In genomic region chr12:91111366-91112321, GRCh38 we compare ENCODE assay signal across 8 cellular contexts. TPM values are rescaled to one million over a fixed set of nuclear protein-coding genes. Genes with fewer than 3 reads are reported as not detected.
DNase-seq lines count a peak whose midpoint lies in the region; ATAC-seq and TF ChIP-seq lines count a peak whose summit lies in the region.

TSS of gene LUM (minus strand) at chr12:91111494. CDS start at chr12:91108979, 2,515 bp downstream.

- TF ChIP-seq POLR2A in HCT116 (IDR thresholded peaks at IDR 0.05; ENCODE audit: borderline replicate concordance, extremely low read depth, insufficient read depth, insufficient read length) (no peak), body of pancreas (IDR thresholded peaks at IDR 0.05) (no peak)

- H3K27ac ChIP-seq in HCT116 (ENCODE audit: low read depth, low read length) (no peak within 1 kb of the TSS), body of pancreas (no peak within 1 kb of the TSS), left lung (peak within 1 kb of the TSS; percentile 57 to 67), stomach smooth muscle (ENCODE audit: low read length) (no peak within 1 kb of the TSS)

- CTCF ChIA-PET in HCT116 (lab: Charles Lee) = interaction anchor here (1.2 kb wide), 1 partner anchor 215 kb away, joined by 3 read pairs; no protein-coding TSS in a partner anchor

- no peaks in the 10 kb centered on the region for H3K27me3 ChIP-seq in HCT116 (ENCODE audit: insufficient read depth, low read length)
- H3K27me3 ChIP-seq in body of pancreas = no peaks in the 10 kb centered on the region
- no peaks in the 10 kb centered on the region for H3K27me3 ChIP-seq in left lung
- no peaks in the 10 kb centered on the region for H3K27me3 ChIP-seq in stomach smooth muscle (ENCODE audit: control insufficient read depth in 1 of 2, insufficient read depth in 2 of 2, low read length in 2 of 2)

- no peak for DNase-seq in HCT116 (ENCODE audit: low read depth, low spot score)
- peak in 2 of 4 donors; percentile 18 to 35 for DNase-seq in body of pancreas
- peak in 1 of 2 donors; percentile 61 for DNase-seq in left lung
- no peak for DNase-seq in activated CD8-positive, alpha-beta memory T cell treated with anti-CD3 and anti-CD28 coated beads, Interleukin-2, amount 50 U/mL, for 48 hours
- no peak for DNase-seq in hippocampal formation (lab: John Stamatoyannopoulos, UW)

- H3K4me1 ChIP-seq in HCT116 (ENCODE audit: control insufficient read depth in 1 of 2, insufficient read depth in 2 of 2, low read length in 2 of 2) = no peaks in the 10 kb centered on the region
- H3K4me1 ChIP-seq in body of pancreas = no peaks in the 10 kb centered on the region
- H3K4me1 ChIP-seq in left lung = no peaks in the 10 kb centered on the region
- no peaks in the 10 kb centered on the region for H3K4me1 ChIP-seq in stomach smooth muscle (ENCODE audit: control insufficient read depth, insufficient read depth, low read length)

- H3K9ac ChIP-seq in HCT116 (ENCODE audit: low read length) (no peak within 1 kb of the TSS), stomach smooth muscle (ENCODE audit: low read length in 2 of 2) (peak within 1 kb of the TSS in 1 of 2 donors; percentile 47)

- no peak for TF ChIP-seq RAD21 in HCT116 (IDR thresholded peaks at IDR 0.05; ENCODE audit: low read depth)

- BruUV-seq in HCT116 (replicated peaks; lab: Mats Ljungman, UMichigan) = no TSS peak

- WGBS in body of pancreas, 2 donors = 26 to 33% methylated on average over 7 of the region's 7 CpGs

- RAD21 ChIA-PET in HCT116 (lab: Charles Lee; ENCODE audit: low non-redundant PET in 1 of 2, low total read pairs in 2 of 2, uncharacterized antibody in 2 of 2, unreplicated experiment in 2 of 2) = no interaction called here

- no peaks in the 10 kb centered on the region for H3K9me2 ChIP-seq in HCT116 (ENCODE audit: insufficient read depth)

- H3K4me3 ChIP-seq in HCT116 (replicated peaks in 1 of 2; ENCODE audit: low read depth in 1 of 2, low read length in 2 of 2) (no peak within 1 kb of the TSS), body of pancreas (no peak within 1 kb of the TSS), left lung (peak within 1 kb of the TSS; percentile 10 to 20), stomach smooth muscle (ENCODE audit: low read length in 2 of 2) (peak within 1 kb of the TSS; percentile 45 to 52)

- POLR2A ChIA-PET in HCT116 (lab: Charles Lee) = no interaction called here

- H3K36me3 ChIP-seq in HCT116 (ENCODE audit: control insufficient read depth in 1 of 2, insufficient read depth in 2 of 2, low read length in 2 of 2) = no peaks in the 10 kb centered on the region
- no peaks in the 10 kb centered on the region for H3K36me3 ChIP-seq in body of pancreas (replicated peaks in 1 of 2; ENCODE audit: insufficient read depth in 1 of 2, low read depth in 2 of 2)
- no peaks in the 10 kb centered on the region for H3K36me3 ChIP-seq in left lung
- no peaks in the 10 kb centered on the region for H3K36me3 ChIP-seq in stomach smooth muscle (ENCODE audit: control insufficient read depth in 2 of 2, insufficient read depth in 2 of 2, low read length in 2 of 2)

- H3K79me2 ChIP-seq in HCT116 (ENCODE audit: insufficient read depth, low read length) = no peaks in the 10 kb centered on the region

- H3K9me3 ChIP-seq in HCT116 (ENCODE audit: control insufficient read depth in 1 of 2, insufficient read depth in 1 of 2, low read depth in 1 of 2, low read length in 2 of 2) (no peaks in the 10 kb centered on the region), body of pancreas (no peaks in the 10 kb centered on the region), left lung (no peaks in the 10 kb centered on the region), stomach smooth muscle (ENCODE audit: control insufficient read depth in 2 of 2, low read length in 2 of 2) (no peaks in the 10 kb centered on the region)

- no peak within 1 kb of the TSS for H3K4me2 ChIP-seq in HCT116 (ENCODE audit: low read length)

- H4K20me1 ChIP-seq in HCT116 (ENCODE audit: insufficient read depth) = no peaks in the 10 kb centered on the region

- H2AFZ ChIP-seq in HCT116 (ENCODE audit: low read depth, low read length, poor library complexity, severe bottlenecking) = peak within 1 kb of the TSS; percentile 12

- intact Hi-C loops in HCT116 (cut with micrococcal nuclease) = no loop called here
- intact Hi-C loops in body of pancreas (cut with DNase I) = no loop called here
- intact Hi-C loops in left lung (cut with DNase I) = no loop called here

- ATAC-seq in HCT116 (no peak), body of pancreas (peak; percentile 50), left lung (peak; percentile 86), HG02759 (IDR thresholded peaks at IDR 0.05; ENCODE audit: unreplicated experiment) (no peak), GM21717 (IDR thresholded peaks at IDR 0.05; ENCODE audit: unreplicated experiment) (no peak)

- TF ChIP-seq CTCF in HCT116 (IDR thresholded peaks at IDR 0.05 in 2 of 3, conservative IDR thresholded peaks at IDR 0.05 in 1 of 3; ENCODE audit: borderline replicate concordance in 1 of 3, insufficient read depth in 1 of 3, low read depth in 2 of 3, low read length in 2 of 3) (no peak), body of pancreas (IDR thresholded peaks at IDR 0.05) (no peak), left lung (IDR thresholded peaks at IDR 0.05) (no peak)

TF ChIP-seq in HCT116, 20 proteins besides CTCF, POLR2A, EP300 and RAD21:
- TF ChIP-seq CEBPB (IDR thresholded peaks at IDR 0.05; ENCODE audit: low read depth) (no peak), SRF (IDR thresholded peaks at IDR 0.05; ENCODE audit: low read depth) (no peak), FOSL1 (IDR thresholded peaks at IDR 0.05; ENCODE audit: low read depth) (no peak), EZH2 (IDR thresholded peaks at IDR 0.05) (no peak), REST (IDR thresholded peaks at IDR 0.05; ENCODE audit: low read depth) (no peak), SP1 (IDR thresholded peaks at IDR 0.05; ENCODE audit: low read depth) (no peak), EGR1 (IDR thresholded peaks at IDR 0.05; ENCODE audit: low read depth) (no peak), ATF3 (IDR thresholded peaks at IDR 0.05) (no peak), ZNF274 (IDR thresholded peaks at IDR 0.05; ENCODE audit: low read depth, low read length) (no peak)
TF ChIP-seq in HCT116: peak in this region for 0.

RNA-seq across cellular contexts. Expression of gene LUM, which starts in this region (rescaled TPM):
- 0.69 TPM for total RNA-seq in HCT116 (2021; ENCODE audit: unreplicated experiment)
- polyA plus RNA-seq in HCT116 (2012) = not detected in 2 replicates
- total RNA-seq in body of pancreas = 10 to 100 TPM; 35.9 to 93.7 TPM
- total RNA-seq in left lung = 1,000 to 10,000 TPM in 1 of 2 donors, 100 to 1,000 TPM in 1; 605 to 1,088 TPM

Comparison
In these comparisons a context has a peak if more than half of its experiments do, and no peak if none do; other contexts are left out.
1. RNA of gene LUM (total RNA-seq): 605 to 1,088 TPM in left lung and 35.9 to 93.7 TPM in body of pancreas; 0.69 TPM in HCT116 (single experiment); every median in the first group is over 10 times any median in the second.
2. RNA of gene LUM (total RNA-seq): 605 to 1,088 TPM in left lung; 35.9 to 93.7 TPM in body of pancreas; every median in the first group is over 4 times any median in the second.
3. ATAC-seq: peak in body of pancreas (single experiment) and left lung (single experiment); none in HCT116 (single experiment), HG02759 (single experiment) and GM21717 (single experiment).
4. H3K27ac ChIP-seq: peak in left lung (2 of 2); none in HCT116 (single experiment), body of pancreas (0 of 4) and stomach smooth muscle (single experiment).
5. H3K4me3 ChIP-seq: peak in left lung (2 of 2) and stomach smooth muscle (2 of 2); none in HCT116 (0 of 2) and body of pancreas (0 of 2).